In the genomic region with DNA sequence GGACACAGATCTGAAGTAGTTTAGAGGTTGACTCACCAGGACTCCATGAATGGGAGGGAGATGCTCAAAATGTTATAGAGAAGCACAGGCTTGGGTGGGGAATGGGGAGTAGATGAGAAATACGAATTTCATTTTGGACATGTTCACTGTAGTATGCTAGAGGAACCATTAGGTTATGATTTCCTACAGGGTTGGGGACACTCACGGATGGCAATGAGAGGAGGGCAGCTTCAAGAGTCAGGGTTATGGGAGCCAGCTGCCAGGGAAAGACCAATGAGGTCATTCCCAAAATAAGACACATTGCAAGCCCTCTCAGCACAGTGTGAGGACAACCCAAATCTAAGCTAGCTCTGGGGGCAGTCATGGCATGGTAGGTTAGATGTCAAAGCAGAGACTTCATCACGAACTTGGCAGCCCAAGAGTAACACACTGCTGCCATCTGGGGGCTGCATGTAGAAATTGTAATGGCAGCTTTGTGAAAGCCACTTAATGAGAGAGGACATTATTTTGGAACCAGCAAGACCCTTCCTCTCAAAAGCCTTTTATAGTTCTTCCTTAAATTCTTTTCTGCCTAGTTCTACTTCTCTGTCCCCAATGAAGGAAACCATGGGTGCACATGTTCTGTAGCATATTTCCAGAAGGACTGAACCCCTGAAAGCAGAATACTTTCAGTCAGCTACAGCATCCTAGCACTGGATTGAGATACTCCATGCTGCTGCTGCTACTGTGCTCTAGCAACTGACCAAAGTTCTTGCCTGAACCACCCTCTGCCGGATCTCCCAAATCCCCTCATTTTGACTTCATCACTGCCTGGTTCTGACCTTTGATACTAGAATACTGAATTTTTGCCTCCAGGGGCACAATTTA, we compare ENCODE assay signal across 8 cellular contexts. TPM values are rescaled to one million over a fixed set of nuclear protein-coding genes. Genes with fewer than 3 reads are reported as not detected.
DNase-seq lines count a peak whose midpoint lies in the region; ATAC-seq and TF ChIP-seq lines count a peak whose summit lies in the region.

No MANE protein-coding gene starts in this region.

- H3K9me2 ChIP-seq in hepatocyte (replicated peaks; ENCODE audit: insufficient read depth): no peaks in the 10 kb centered on the region

- no peaks in the 10 kb centered on the region for H3K9me3 ChIP-seq in OCI-LY3 (ENCODE audit: insufficient read depth, low read length)
- no peaks in the 10 kb centered on the region for H3K9me3 ChIP-seq in hepatocyte (ENCODE audit: low read depth)

- DNase-seq in GM03348 (ENCODE audit: low spot score) (peak; percentile 47), HuH-7 (ENCODE audit: low spot score) (peak; percentile 31), amniotic stem cell (lab: John Stamatoyannopoulos, UW) (peak; percentile 1), hepatocyte (ENCODE audit: low spot score) (peak; percentile 48)
- DNase-seq in stimulated activated CD4-positive, alpha-beta T cell treated with anti-CD3 and anti-CD28 coated beads, Interleukin-15, amount 100 ng/mL, for 24 hours: peak; percentile 43

- 58% methylated on average over 4 of the region's 4 CpGs for WGBS in hepatocyte (ENCODE audit: low lambda C conversion rate, missing lambda C conversion rate)

- no peak overlapping the region for H3K4me2 ChIP-seq in OCI-LY3 (ENCODE audit: low read length)
- H3K4me2 ChIP-seq in hepatocyte: no peak overlapping the region

- no peaks in the 10 kb centered on the region for H3K79me2 ChIP-seq in OCI-LY3 (ENCODE audit: low read length)
- no peaks in the 10 kb centered on the region for H3K79me2 ChIP-seq in hepatocyte

- peaks cover 5% of the 10 kb centered on the region; the same call in 1 of the 2 replicates for H3K27me3 ChIP-seq in OCI-LY3 (ENCODE audit: low read depth, low read length)
- H3K27me3 ChIP-seq in hepatocyte: no peaks in the 10 kb centered on the region

- H3K4me3 ChIP-seq in OCI-LY3 (ENCODE audit: low read length): no peak overlapping the region
- no peak overlapping the region for H3K4me3 ChIP-seq in hepatocyte

- TF ChIP-seq CTCF in OCI-LY3 (IDR thresholded peaks at IDR 0.05; ENCODE audit: low read depth, low read length): peak; percentile 73
- peak; percentile 56 for TF ChIP-seq CTCF in hepatocyte (IDR thresholded peaks at IDR 0.05; ENCODE audit: poor library complexity)

- H3K4me1 ChIP-seq in OCI-LY3 (ENCODE audit: low read length) (no peaks in the 10 kb centered on the region), hepatocyte (ENCODE audit: insufficient read depth) (no peaks in the 10 kb centered on the region)

- ATAC-seq in GM21526 (IDR thresholded peaks at IDR 0.05; ENCODE audit: low FRiP score, unreplicated experiment) (no peak), GM19328 (IDR thresholded peaks at IDR 0.05; ENCODE audit: unreplicated experiment) (no peak)

- H3K36me3 ChIP-seq in OCI-LY3 (replicated peaks; ENCODE audit: low read depth, low read length) (no peaks in the 10 kb centered on the region), hepatocyte (replicated peaks; ENCODE audit: insufficient read depth, low read depth) (no peaks in the 10 kb centered on the region)

- H2AFZ ChIP-seq in OCI-LY3 (ENCODE audit: low read depth, low read length): no peak overlapping the region
- no peak overlapping the region for H2AFZ ChIP-seq in hepatocyte

- H3K27ac ChIP-seq in OCI-LY3 (ENCODE audit: low read length) (no peak overlapping the region), hepatocyte (no peak overlapping the region)

- no peaks in the 10 kb centered on the region for H4K20me1 ChIP-seq in OCI-LY3 (ENCODE audit: insufficient read depth, low read length)
- H4K20me1 ChIP-seq in hepatocyte (ENCODE audit: insufficient read depth, poor library complexity, severe bottlenecking): no peaks in the 10 kb centered on the region

- H3K9ac ChIP-seq in OCI-LY3 (ENCODE audit: low read length): no peak overlapping the region

RNA-seq across cellular contexts. Expression of gene ZCCHC12, which starts 16.2 kb away (rescaled TPM):
- 0.16 and 0.17 TPM in 2 replicates for total RNA-seq in hepatocyte
- polyA plus RNA-seq in hepatocyte: 0.08 TPM in 1 of 2 replicates, not detected in the other
